20 cellular contexts compared by ENCODE assay signal in the genomic region with DNA sequence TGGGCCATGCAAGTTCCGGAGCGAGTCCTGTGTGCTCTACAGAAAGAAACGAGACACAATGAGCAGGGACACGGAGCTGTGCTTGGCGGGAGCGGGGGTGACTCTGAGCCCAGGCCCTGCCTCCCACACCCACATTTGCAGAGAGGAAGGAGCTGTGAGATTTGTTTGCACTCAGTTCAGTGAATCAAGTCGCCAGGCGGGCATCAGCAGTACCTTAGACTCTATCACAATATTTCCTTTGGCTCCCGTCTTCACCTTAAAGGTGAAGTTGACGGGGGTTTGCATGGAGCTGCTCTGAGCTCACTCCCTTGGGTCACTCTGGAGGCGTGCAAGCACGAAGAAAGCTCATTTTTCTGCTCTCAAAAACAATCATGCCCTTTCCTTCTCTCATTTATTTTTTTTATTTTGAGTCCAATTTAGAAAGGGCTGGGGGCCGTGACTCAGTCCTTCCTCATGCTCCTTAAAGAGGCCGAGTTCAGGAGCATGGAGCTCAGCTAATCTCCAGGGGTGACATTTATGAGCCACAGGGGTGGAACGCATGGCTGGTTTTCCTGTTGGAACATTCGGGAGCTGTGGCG.
A peak's percentile ranks its signal among the peaks of the same experiment; 100 is the strongest.
DNase-seq lines count a peak whose midpoint lies in the region; ATAC-seq, FAIRE-seq and TF ChIP-seq lines count a peak whose summit lies in the region.
"Had no signal": no experiment of that assay in that cellular context is flagged by ENCODE, and none has a peak within 500 bp of the region (broad histone marks: within the 10 kb centered on the region; RNA-seq: fewer than 3 reads in every experiment).

No MANE protein-coding gene starts in this region.

- no peak overlapping the region for H2BK15ac ChIP-seq in mesenchymal stem cell (ENCODE audit: low read depth, poor library complexity, severe bottlenecking)

- H3K27me3 ChIP-seq in K562 (ENCODE audit: control insufficient read depth in 2 of 2, insufficient read depth in 2 of 2, low read length in 2 of 2) (peaks cover 0 to 7% of the 10 kb centered on the region in 2 experiments; a peak in 4 of 5 replicates), mesenchymal stem cell (ENCODE audit: control insufficient read depth in 1 of 2, insufficient read depth in 1 of 2, low read length in 2 of 2) (no peaks in the 10 kb centered on the region), aorta (ENCODE audit: control insufficient read depth in 1 of 2, insufficient read depth in 2 of 2, low read length in 1 of 2) (no peaks in the 10 kb centered on the region), Karpas-422 (ENCODE audit: low read length) (no peaks in the 10 kb centered on the region), tibial nerve (no peaks in the 10 kb centered on the region)
- H3K27me3 ChIP-seq: gastrocnemius medialis, vagina had no signal

- TF ChIP-seq CTCF in K562 (IDR thresholded peaks at IDR 0.05 in 2 of 3, conservative IDR thresholded peaks at IDR 0.05 in 1 of 3; ENCODE audit: insufficient read depth in 2 of 3, low read depth in 1 of 3, low read length in 3 of 3): no peak
- no peak for TF ChIP-seq CTCF in tibial nerve (IDR thresholded peaks at IDR 0.05)

- in situ Hi-C loops in K562 (cut with MboI): no loop called here

- H3K9me2 ChIP-seq in Karpas-422 (replicated peaks; ENCODE audit: insufficient read depth, low read length): no peaks in the 10 kb centered on the region

- no peak overlapping the region for H2BK5ac ChIP-seq in mesenchymal stem cell (ENCODE audit: low read depth, low read length, poor library complexity, severe bottlenecking)

- peak overlapping the region; percentile 19; the same call in 1 of the 2 replicates for H2AFZ ChIP-seq in K562 (ENCODE audit: low read depth, low read length)
- no peak overlapping the region for H2AFZ ChIP-seq in mesenchymal stem cell (ENCODE audit: low read depth, low read length)
- no peak overlapping the region for H2AFZ ChIP-seq in Karpas-422 (ENCODE audit: low read length)

- no peak overlapping the region for H3K9ac ChIP-seq in K562 (ENCODE audit: insufficient read depth in 1 of 2, low read depth in 2 of 2, low read length in 2 of 2)
- H3K9ac ChIP-seq in mesenchymal stem cell (ENCODE audit: low read length): no peak overlapping the region
- H3K9ac ChIP-seq in Karpas-422 (ENCODE audit: low read length): no peak overlapping the region

- POLR2A ChIA-PET in K562 (lab: Yijun Ruan, JAX): interaction anchor here (0.5 to 1.6 kb wide), 2 partner anchors 15 to 64 kb away, joined by 4 read pairs; no protein-coding TSS in a partner anchor

- peak overlapping the region; percentile 72 for H4K8ac ChIP-seq in mesenchymal stem cell (ENCODE audit: low read length)

- peak overlapping the region in 1 of 2 experiments; percentile 40 for H3K4ac ChIP-seq in mesenchymal stem cell (ENCODE audit: low read depth in 1 of 2, low read length in 2 of 2)

- TF ChIP-seq EP300 in K562 (IDR thresholded peaks at IDR 0.05; ENCODE audit: low read length): no peak
- TF ChIP-seq EP300 in tibial nerve (IDR thresholded peaks at IDR 0.05): no peak

- BruUV-seq in K562 (replicated peaks; lab: Mats Ljungman, UMichigan): no TSS peak

- H4K20me1 ChIP-seq in K562 (replicated peaks; ENCODE audit: control insufficient read depth, insufficient read depth, low read length): no peaks in the 10 kb centered on the region
- no peaks in the 10 kb centered on the region for H4K20me1 ChIP-seq in Karpas-422 (ENCODE audit: insufficient read depth, low read depth, low read length)

- H3K79me2 ChIP-seq in K562 (ENCODE audit: control insufficient read depth, insufficient read depth, low read length): no peaks in the 10 kb centered on the region
- no peaks in the 10 kb centered on the region for H3K79me2 ChIP-seq in Karpas-422 (ENCODE audit: low read length)

- no peak overlapping the region for H2AK5ac ChIP-seq in mesenchymal stem cell (ENCODE audit: low read length, severe bottlenecking)

- ATAC-seq in K562: no peak
- peak; percentile 30 for ATAC-seq in aorta (ENCODE audit: low FRiP score)
- ATAC-seq: effector memory CD8-positive, alpha-beta T cell; gastrocnemius medialis; WTC11 had no signal

- H4K91ac ChIP-seq in mesenchymal stem cell (ENCODE audit: low read length): no peak overlapping the region

- no peak for FAIRE-seq in K562 (lab: Jason Lieb, UNC)
- FAIRE-seq: bronchial epithelial cell had no signal

- H3K36me3 ChIP-seq in K562 (ENCODE audit: control insufficient read depth, insufficient read depth, low read length) (no peaks in the 10 kb centered on the region), mesenchymal stem cell (ENCODE audit: control insufficient read depth in 1 of 2, insufficient read depth in 2 of 2, low read depth in 1 of 2, low read length in 2 of 2) (no peaks in the 10 kb centered on the region), aorta (ENCODE audit: control insufficient read depth in 1 of 2, insufficient read depth in 2 of 2, low read length in 1 of 2) (no peaks in the 10 kb centered on the region), Karpas-422 (ENCODE audit: insufficient read depth, low read length) (no peaks in the 10 kb centered on the region), tibial nerve (no peaks in the 10 kb centered on the region)
- H3K36me3 ChIP-seq: gastrocnemius medialis, vagina had no signal

- peaks cover 6% of the 10 kb centered on the region for H3K9me1 ChIP-seq in K562 (ENCODE audit: control insufficient read depth, insufficient read depth, low read length)

- H2BK12ac ChIP-seq in mesenchymal stem cell (ENCODE audit: low read length in 2 of 2): peak overlapping the region in 1 of 2 experiments; percentile 93

- TF ChIP-seq POLR2A in K562 (conservative IDR thresholded peaks at IDR 0.05): no peak
- no peak for TF ChIP-seq POLR2A in tibial nerve (IDR thresholded peaks at IDR 0.05)

- H3K4me1 ChIP-seq in K562 (replicated peaks in 1 of 2; ENCODE audit: control insufficient read depth in 2 of 2, insufficient read depth in 2 of 2, low read length in 2 of 2): peaks cover 3 to 11% of the 10 kb centered on the region in 2 experiments; a peak in 3 of 5 replicates
- H3K4me1 ChIP-seq in mesenchymal stem cell (ENCODE audit: control insufficient read depth, insufficient read depth, low read depth, low read length): peaks cover 21% of the 10 kb centered on the region
- no peaks in the 10 kb centered on the region for H3K4me1 ChIP-seq in aorta (ENCODE audit: control insufficient read depth in 1 of 2, insufficient read depth in 2 of 2, low read length in 2 of 2)
- H3K4me1 ChIP-seq in Karpas-422 (ENCODE audit: low read length): no peaks in the 10 kb centered on the region
- H3K4me1 ChIP-seq in tibial nerve: peaks cover 0 to 17% (median 0%) of the 10 kb centered on the region in 4 donors
- H3K4me1 ChIP-seq: gastrocnemius medialis, vagina had no signal

- H3K4me3 ChIP-seq in K562 (no peak overlapping the region), mesenchymal stem cell (ENCODE audit: insufficient read depth in 1 of 2, low read depth in 1 of 2, low read length in 2 of 2) (no peak overlapping the region), aorta (ENCODE audit: low read length in 2 of 2) (no peak overlapping the region), Karpas-422 (ENCODE audit: low read length) (no peak overlapping the region), tibial nerve (no peak overlapping the region)
- H3K4me3 ChIP-seq: gastrocnemius medialis, skin epidermis, vagina had no signal

- intact Hi-C loops in K562 (cut with micrococcal nuclease): no loop called here
- intact Hi-C loops in aorta (cut with DNase I): no loop called here

- no peaks in the 10 kb centered on the region for H3K79me1 ChIP-seq in mesenchymal stem cell (replicated peaks; ENCODE audit: low read length, poor library complexity, severe bottlenecking)

- H3K9me3 ChIP-seq in K562 (replicated peaks; ENCODE audit: control insufficient read depth, insufficient read depth, low read depth, low read length) (no peaks in the 10 kb centered on the region), mesenchymal stem cell (ENCODE audit: control insufficient read depth, low read length) (no peaks in the 10 kb centered on the region), aorta (ENCODE audit: control insufficient read depth, low read length) (no peaks in the 10 kb centered on the region), Karpas-422 (ENCODE audit: low read length) (no peaks in the 10 kb centered on the region), tibial nerve (no peaks in the 10 kb centered on the region)
- H3K9me3 ChIP-seq: gastrocnemius medialis, vagina had no signal

- no peak overlapping the region for H3K14ac ChIP-seq in mesenchymal stem cell (ENCODE audit: low read length in 2 of 2)

- H3K27ac ChIP-seq in K562 (ENCODE audit: extremely low read depth, low read depth, low read length): no peak overlapping the region
- H3K27ac ChIP-seq in mesenchymal stem cell (ENCODE audit: low read length, poor library complexity, severe bottlenecking): peak overlapping the region; percentile 43
- H3K27ac ChIP-seq in aorta (ENCODE audit: low read depth in 1 of 2, low read length in 2 of 2): peak overlapping the region; percentile 25 to 34
- H3K27ac ChIP-seq in Karpas-422 (ENCODE audit: low read length): no peak overlapping the region
- peak overlapping the region in 2 of 4 donors; percentile 8 to 38 for H3K27ac ChIP-seq in tibial nerve
- H3K27ac ChIP-seq: gastrocnemius medialis, HL-60, skin epidermis, vagina had no signal

- H3K23ac ChIP-seq in mesenchymal stem cell (ENCODE audit: low read length in 2 of 2): no peak overlapping the region

- TF ChIP-seq RAD21 in K562 (CRISPR knock-in tag; conservative IDR thresholded peaks at IDR 0.05 in 1 of 2, IDR thresholded peaks at IDR 0.05 in 1 of 2): no peak

- DNase-seq in HT1080 (ENCODE audit: low read depth): peak; percentile 59
- DNase-seq in K562 (ENCODE audit: extremely low read depth in 1 of 4, low spot score in 3 of 4): no peak
- DNase-seq in mesenchymal stem cell: peak; percentile 42
- DNase-seq in aorta: no peak
- DNase-seq in Karpas-422: no peak
- no peak for DNase-seq in SHP77 treated with DMSO at 0.1 percent for 48 hours (lab: John Stamatoyannopoulos, UW)
- no peak for DNase-seq in tibial nerve (ENCODE audit: low spot score in 2 of 2)
- DNase-seq: activated gamma-delta T cell treated with Interleukin-2 at 50 U/mL for 16 hours; CD4-positive, CD25-positive, alpha-beta regulatory T cell; DND-41; effector memory CD8-positive, alpha-beta T cell; gastrocnemius medialis; Kasumi-1; NCI-H146; stimulated activated naive CD4-positive, alpha-beta T cell had no signal

- H3K18ac ChIP-seq in mesenchymal stem cell (ENCODE audit: low read depth in 1 of 2, low read length in 2 of 2): peak overlapping the region; percentile 13 to 53

- 38% methylated on average over 17 of the region's 17 CpGs for WGBS in K562 (ENCODE audit: insufficient coverage, low coverage, missing lambda C conversion rate)
- 82% methylated on average over 17 of the region's 17 CpGs for WGBS in mesenchymal stem cell
- 7 to 8% methylated on average over 17 of the region's 17 CpGs for WGBS in aorta, 2 donors
- 35 to 37% methylated on average over 17 of the region's 17 CpGs for WGBS in tibial nerve, 2 donors

- CTCF ChIA-PET in K562 (lab: Yijun Ruan, JAX; ENCODE audit: low intra/inter-chr PET ratio): no interaction called here

- no peak overlapping the region for H2BK120ac ChIP-seq in mesenchymal stem cell (ENCODE audit: low read depth, low read length)

- H3K4me2 ChIP-seq in K562 (ENCODE audit: insufficient read depth, low read length) (no peak overlapping the region), mesenchymal stem cell (ENCODE audit: low read length, poor library complexity, severe bottlenecking) (no peak overlapping the region), Karpas-422 (ENCODE audit: low read depth, low read length, poor library complexity, severe bottlenecking) (no peak overlapping the region)

Comparison
In these comparisons a context has a peak if more than half of its experiments do, and no peak if none do; other contexts are left out.
1. DNase-seq: peak in HT1080 (single experiment) and mesenchymal stem cell (single experiment); none in K562 (0 of 4), aorta (0 of 2), Karpas-422 (single experiment), SHP77 treated with DMSO at 0.1 percent for 48 hours (single experiment) and tibial nerve (0 of 2).
2. H3K27ac ChIP-seq: peak in mesenchymal stem cell (single experiment) and aorta (2 of 2); none in K562 (single experiment) and Karpas-422 (single experiment).